Comparison of ENCODE assay signal across 9 cellular contexts in the genomic region with DNA sequence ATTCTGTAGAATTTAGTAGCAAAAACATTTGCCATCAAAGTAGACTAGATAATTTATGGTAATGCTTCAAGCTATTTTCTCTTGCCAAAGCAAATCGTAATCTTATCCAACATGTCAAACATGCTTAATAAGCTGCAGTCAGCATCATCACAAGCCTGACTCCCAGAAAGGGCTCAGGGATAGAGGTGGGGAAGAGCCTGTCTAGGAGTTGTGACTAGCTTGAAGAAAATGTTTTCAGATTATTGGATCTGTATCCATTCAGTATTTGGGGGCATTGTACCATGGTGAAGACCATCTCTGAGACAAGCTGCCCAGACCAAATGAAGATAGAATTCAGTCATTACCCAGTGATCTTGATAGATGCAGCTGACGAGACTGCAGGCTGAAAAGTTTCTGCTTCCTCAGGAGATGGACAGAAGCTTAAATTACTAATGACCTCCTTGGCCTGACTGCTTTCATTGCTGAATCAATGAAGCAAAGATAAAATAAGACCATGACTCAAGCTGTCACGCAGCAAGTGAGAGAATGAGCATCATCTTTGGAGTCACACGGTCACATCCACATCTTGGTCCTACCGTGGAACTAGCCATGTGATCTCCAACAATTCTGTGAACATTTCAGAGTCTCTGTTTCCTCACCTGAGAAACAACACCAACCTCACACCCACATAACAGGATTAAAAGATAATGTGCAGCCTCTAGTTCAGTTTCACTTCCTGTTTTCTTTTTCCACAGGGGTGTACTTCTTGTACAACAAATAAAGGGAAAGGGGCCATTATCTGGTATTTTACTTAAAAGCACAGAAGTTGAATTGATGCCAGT. TPM values are rescaled to one million over a fixed set of nuclear protein-coding genes. Genes with fewer than 3 reads are reported as not detected.
A peak's percentile ranks its signal among the peaks of the same experiment; 100 is the strongest.
DNase-seq lines count a peak whose midpoint lies in the region; ATAC-seq and TF ChIP-seq lines count a peak whose summit lies in the region.
"Had no signal": no experiment of that assay in that cellular context is flagged by ENCODE, and none has a peak within 500 bp of the region (broad histone marks: within the 10 kb centered on the region; RNA-seq: fewer than 3 reads in every experiment).

No MANE protein-coding gene starts in this region.

- H3K27ac ChIP-seq in body of pancreas: no peak overlapping the region
- H3K27ac ChIP-seq: right lobe of liver had no signal

- TF ChIP-seq POLR2A in body of pancreas (IDR thresholded peaks at IDR 0.05): no peak

- POLR2A ChIA-PET in activated naive CD8-positive, alpha-beta T cell treated with anti-CD3 and anti-CD28 coated beads, Interleukin-2, amount 10 ng/mL, durations not matched to agents 7 days and 5 days (lab: Charles Lee): interaction anchor here (1.1 to 2.1 kb wide), 3 partner anchors 9 to 77 kb away, joined by 3 to 15 read pairs (median 3); partner anchors contain the start of gene ERAP2

- H3K4me3 ChIP-seq in body of pancreas: no peak overlapping the region
- H3K4me3 ChIP-seq: right lobe of liver had no signal

- intact Hi-C loops in body of pancreas (cut with DNase I): no loop called here

- H3K36me3 ChIP-seq in body of pancreas (replicated peaks in 1 of 2; ENCODE audit: insufficient read depth in 1 of 2, low read depth in 2 of 2): no peaks in the 10 kb centered on the region

- 77 to 78% methylated on average over 5 of the region's 5 CpGs for WGBS in body of pancreas, 2 donors

- ATAC-seq in GM19463 (IDR thresholded peaks at IDR 0.05; ENCODE audit: unreplicated experiment): peak; percentile 85
- peak; percentile 87 for ATAC-seq in HG03460 (IDR thresholded peaks at IDR 0.05; ENCODE audit: unreplicated experiment)
- ATAC-seq in activated naive CD8-positive, alpha-beta T cell treated with anti-CD3 and anti-CD28 coated beads, Interleukin-2, amount 10 ng/mL, durations not matched to agents 7 days and 5 days (ENCODE audit: low read depth): peak; percentile 92
- no peak for ATAC-seq in body of pancreas

- no peak for TF ChIP-seq CTCF in body of pancreas (IDR thresholded peaks at IDR 0.05)

- peaks cover 61% of the 10 kb centered on the region for H3K36me3 Mint-ChIP-seq in activated naive CD8-positive, alpha-beta T cell treated with anti-CD3 and anti-CD28 coated beads, Interleukin-2, amount 10 ng/mL, durations not matched to agents 7 days and 5 days

- H3K27ac Mint-ChIP-seq in activated naive CD8-positive, alpha-beta T cell treated with anti-CD3 and anti-CD28 coated beads, Interleukin-2, amount 10 ng/mL, durations not matched to agents 7 days and 5 days: peak overlapping the region; percentile 90

- H3K4me3 Mint-ChIP-seq in activated naive CD8-positive, alpha-beta T cell treated with anti-CD3 and anti-CD28 coated beads, Interleukin-2, amount 10 ng/mL, durations not matched to agents 7 days and 5 days: peak overlapping the region; percentile 72

- in situ Hi-C loops in Caki2 (cut with HindIII; ENCODE audit: low pct_unique_long_range_greater_than_20kb, low sequenced_read_pairs): no loop called here

- no peaks in the 10 kb centered on the region for H3K27me3 Mint-ChIP-seq in activated naive CD8-positive, alpha-beta T cell treated with anti-CD3 and anti-CD28 coated beads, Interleukin-2, amount 10 ng/mL, durations not matched to agents 7 days and 5 days

- H3K4me1 ChIP-seq in body of pancreas: no peaks in the 10 kb centered on the region
- H3K4me1 ChIP-seq: right lobe of liver had no signal

- H3K9me3 Mint-ChIP-seq in activated naive CD8-positive, alpha-beta T cell treated with anti-CD3 and anti-CD28 coated beads, Interleukin-2, amount 10 ng/mL, durations not matched to agents 7 days and 5 days: no peaks in the 10 kb centered on the region

- H3K4me1 Mint-ChIP-seq in activated naive CD8-positive, alpha-beta T cell treated with anti-CD3 and anti-CD28 coated beads, Interleukin-2, amount 10 ng/mL, durations not matched to agents 7 days and 5 days: peaks cover 53% of the 10 kb centered on the region

- no peaks in the 10 kb centered on the region for H3K9me3 ChIP-seq in body of pancreas
- H3K9me3 ChIP-seq: right lobe of liver had no signal

- no peaks in the 10 kb centered on the region for H3K27me3 ChIP-seq in body of pancreas
- H3K27me3 ChIP-seq: right lobe of liver had no signal

- DNase-seq in Caki2 (ENCODE audit: low read depth) (peak; percentile 72), KG1 (lab: John Stamatoyannopoulos, UW) (no peak), DMS79 treated with DMSO at 0.1 percent for 48 hours (lab: John Stamatoyannopoulos, UW) (no peak), body of pancreas (no peak), hippocampal formation (lab: John Stamatoyannopoulos, UW) (no peak)
- DNase-seq in activated naive CD8-positive, alpha-beta T cell treated with anti-CD3 and anti-CD28 coated beads, Interleukin-2, amount 10 ng/mL, durations not matched to agents 7 days and 5 days: no peak
- DNase-seq: right lobe of liver had no signal

RNA-seq across cellular contexts. Expression of gene ERAP2, which starts 9.4 kb away (rescaled TPM):
- total RNA-seq in Caki2 (2014; rRNA removed; shearing (Covaris generic); ENCODE audit: low replicate concordance): 22.5 and 49.2 TPM in 2 replicates
- total RNA-seq in activated naive CD8-positive, alpha-beta T cell treated with anti-CD3 and anti-CD28 coated beads, Interleukin-2, amount 10 ng/mL, durations not matched to agents 7 days and 5 days: 100 to 1,000 TPM; 107 to 110 TPM
- 10 to 100 TPM in 1 of 2 donors, 1 to 10 TPM in 1; 7.5 to 24.7 TPM for total RNA-seq in body of pancreas

RNA-seq across cellular contexts. Expression of gene LNPEP, which starts 50.2 kb away (rescaled TPM):
- 12.9 and 41.0 TPM in 2 replicates for total RNA-seq in Caki2 (2014; rRNA removed; shearing (Covaris generic); ENCODE audit: low replicate concordance)
- 100 to 1,000 TPM; 100 to 106 TPM for total RNA-seq in activated naive CD8-positive, alpha-beta T cell treated with anti-CD3 and anti-CD28 coated beads, Interleukin-2, amount 10 ng/mL, durations not matched to agents 7 days and 5 days
- 10 to 100 TPM; 16.8 to 22.1 TPM for total RNA-seq in body of pancreas
